In the genomic region with DNA sequence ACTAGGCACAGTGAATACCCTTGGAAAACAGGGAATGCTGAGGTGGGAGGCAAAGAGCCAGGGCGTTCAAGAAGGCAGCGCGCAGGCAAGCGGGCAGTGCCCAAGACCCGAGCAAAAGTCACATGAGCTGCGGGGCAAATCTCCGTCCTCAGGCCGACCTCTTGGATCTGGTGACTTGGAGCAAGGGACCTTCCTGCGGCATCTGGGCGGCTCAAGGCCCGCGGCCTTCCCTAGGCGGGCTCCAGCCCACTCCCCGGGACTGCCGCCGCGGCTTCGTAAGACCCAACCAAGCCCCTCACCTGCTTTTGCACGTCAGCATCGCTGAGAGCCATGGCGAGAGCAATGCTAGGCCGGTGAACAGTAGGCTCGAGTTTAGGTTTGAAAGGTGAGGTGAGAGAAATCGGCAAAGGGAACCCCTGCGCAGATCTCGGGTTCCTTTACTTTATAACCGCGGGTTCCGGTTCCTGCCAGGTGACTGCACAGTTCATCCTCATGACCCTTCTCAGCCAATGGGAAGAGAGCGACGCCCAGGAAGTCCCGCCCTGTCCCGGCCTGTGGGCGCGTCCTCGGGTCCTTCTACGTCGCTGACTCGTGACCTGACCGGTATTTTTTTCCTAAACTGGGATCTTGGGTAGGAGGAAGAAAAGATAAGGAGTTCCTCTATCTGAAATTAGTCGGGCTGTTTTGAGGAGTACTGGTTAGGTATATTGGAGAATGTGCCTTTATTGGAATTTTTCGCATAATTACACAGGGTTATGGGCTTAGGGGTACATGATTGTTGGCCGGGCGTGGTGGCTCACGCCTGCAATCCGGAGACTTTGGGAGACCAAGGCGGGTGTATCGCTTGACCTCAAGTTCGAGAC, we compare ENCODE assay signal across 8 cellular contexts. TPM values are rescaled to one million over a fixed set of nuclear protein-coding genes. Genes with fewer than 3 reads are reported as not detected.
DNase-seq lines count a peak whose midpoint lies in the region; ATAC-seq and TF ChIP-seq lines count a peak whose summit lies in the region.

A gene (minus strand): TSS at position 446 of the 863 bp plus-strand sequence. CDS start 114 bp downstream, at position 332.

- H3K4me1 ChIP-seq in RWPE2 (ENCODE audit: insufficient read depth, poor library complexity, severe bottlenecking), result peaks cover 14% of the 10 kb centered on the region

- POLR2A ChIA-PET in naive thymus-derived CD8-positive, alpha-beta T cell (lab: Charles Lee), result interaction anchor here (0.6 kb wide), 1 partner anchor 551 kb away, joined by 3 read pairs; no protein-coding TSS in a partner anchor

- no peaks in the 10 kb centered on the region for H3K27me3 ChIP-seq in RWPE2 (ENCODE audit: insufficient read depth, poor library complexity, severe bottlenecking)

- intact Hi-C loops in activated T-helper 2 cell treated with anti-CD3 and anti-CD28 coated beads, Interferon-gamma antibody, Interleukin-2, Interleukin-4, amounts not matched to agents 10 μg/mL and 5 μg/mL and 100 μg/mL, durations not matched to agents 14 hours and 24 hours and 36 hours (cut with micrococcal nuclease), result loop anchor here (1.0 kb wide), 1 partner anchor 10 kb away; a partner anchor contains a TSS

- no peaks in the 10 kb centered on the region for H3K9me3 ChIP-seq in RWPE2 (ENCODE audit: severe bottlenecking)

- H3K9me3 Mint-ChIP-seq in activated T-helper 2 cell treated with anti-CD3 and anti-CD28 coated beads, Interferon-gamma antibody, Interleukin-2, Interleukin-4, amounts not matched to agents 10 μg/mL and 5 μg/mL and 100 μg/mL, durations not matched to agents 14 hours and 24 hours and 36 hours, result no peaks in the 10 kb centered on the region
- no peaks in the 10 kb centered on the region for H3K9me3 Mint-ChIP-seq in naive thymus-derived CD8-positive, alpha-beta T cell

- peaks cover 15% of the 10 kb centered on the region for H3K36me3 Mint-ChIP-seq in activated T-helper 2 cell treated with anti-CD3 and anti-CD28 coated beads, Interferon-gamma antibody, Interleukin-2, Interleukin-4, amounts not matched to agents 10 μg/mL and 5 μg/mL and 100 μg/mL, durations not matched to agents 14 hours and 24 hours and 36 hours (ENCODE audit: low read depth)
- peaks cover 0 to 24% (median under 1%) of the 10 kb centered on the region in 3 donors for H3K36me3 Mint-ChIP-seq in naive thymus-derived CD8-positive, alpha-beta T cell

- peaks cover 21% of the 10 kb centered on the region for H3K36me3 ChIP-seq in RWPE2 (ENCODE audit: low read depth)

- TF ChIP-seq CTCF in RWPE2 (IDR thresholded peaks at IDR 0.05; ENCODE audit: poor library complexity, severe bottlenecking) (no peak), fibroblast of mammary gland (conservative IDR thresholded peaks at IDR 0.05; ENCODE audit: control insufficient read depth, insufficient read depth, low read depth, low read length) (no peak)

- H3K4me1 Mint-ChIP-seq in activated T-helper 2 cell treated with anti-CD3 and anti-CD28 coated beads, Interferon-gamma antibody, Interleukin-2, Interleukin-4, amounts not matched to agents 10 μg/mL and 5 μg/mL and 100 μg/mL, durations not matched to agents 14 hours and 24 hours and 36 hours (ENCODE audit: low read depth), result peaks cover 8% of the 10 kb centered on the region
- H3K4me1 Mint-ChIP-seq in naive thymus-derived CD8-positive, alpha-beta T cell, result peaks cover 2 to 46% (median 28%) of the 10 kb centered on the region in 4 donors

- peak within 1 kb of the TSS; percentile 68 for H3K4me3 ChIP-seq in RWPE2 (ENCODE audit: severe bottlenecking)
- peak within 1 kb of the TSS; percentile 88 for H3K4me3 ChIP-seq in fibroblast of mammary gland (ENCODE audit: control insufficient read depth, low read depth, low read length)

- ATAC-seq in RWPE2 (ENCODE audit: low read depth), result peak; percentile 94
- peak; percentile 99 to 100 for ATAC-seq in naive thymus-derived CD8-positive, alpha-beta T cell

- no peaks in the 10 kb centered on the region for H3K27me3 Mint-ChIP-seq in activated T-helper 2 cell treated with anti-CD3 and anti-CD28 coated beads, Interferon-gamma antibody, Interleukin-2, Interleukin-4, amounts not matched to agents 10 μg/mL and 5 μg/mL and 100 μg/mL, durations not matched to agents 14 hours and 24 hours and 36 hours (ENCODE audit: low read depth)
- H3K27me3 Mint-ChIP-seq in naive thymus-derived CD8-positive, alpha-beta T cell, result no peaks in the 10 kb centered on the region

- peak within 1 kb of the TSS; percentile 96 for H3K4me3 Mint-ChIP-seq in activated T-helper 2 cell treated with anti-CD3 and anti-CD28 coated beads, Interferon-gamma antibody, Interleukin-2, Interleukin-4, amounts not matched to agents 10 μg/mL and 5 μg/mL and 100 μg/mL, durations not matched to agents 14 hours and 24 hours and 36 hours (ENCODE audit: low read depth)
- H3K4me3 Mint-ChIP-seq in naive thymus-derived CD8-positive, alpha-beta T cell, result peak within 1 kb of the TSS; percentile 91 to 99 (median 96)

- DNase-seq in EH (ENCODE audit: low read depth) (peak; percentile 97), H4 (ENCODE audit: low spot score) (peak; percentile 89), LoVo (ENCODE audit: low spot score) (peak; percentile 97), RWPE2 (ENCODE audit: low spot score) (peak; percentile 91), fibroblast of mammary gland (ENCODE audit: low read depth) (peak; percentile 96)
- DNase-seq in activated T-helper 2 cell treated with anti-CD3 and anti-CD28 coated beads, Interferon-gamma antibody, Interleukin-2, Interleukin-4, amounts not matched to agents 10 μg/mL and 5 μg/mL and 100 μg/mL, durations not matched to agents 14 hours and 24 hours and 36 hours (ENCODE audit: low spot score), result peak; percentile 93
- DNase-seq in naive thymus-derived CD8-positive, alpha-beta T cell, result peak; percentile 85 to 97 (median 94)
- peak; percentile 90 to 94 (median 92) for DNase-seq in stimulated activated naive CD4-positive, alpha-beta T cell (lab: John Stamatoyannopoulos, UW)

- H3K27ac ChIP-seq in RWPE2 (ENCODE audit: poor library complexity, severe bottlenecking), result peak within 1 kb of the TSS; percentile 77

- peak within 1 kb of the TSS; percentile 89 for H3K27ac Mint-ChIP-seq in activated T-helper 2 cell treated with anti-CD3 and anti-CD28 coated beads, Interferon-gamma antibody, Interleukin-2, Interleukin-4, amounts not matched to agents 10 μg/mL and 5 μg/mL and 100 μg/mL, durations not matched to agents 14 hours and 24 hours and 36 hours
- H3K27ac Mint-ChIP-seq in naive thymus-derived CD8-positive, alpha-beta T cell, result peak within 1 kb of the TSS; percentile 96 to 99 (median 98)

RNA-seq across cellular contexts. Expression of the gene that starts here (rescaled TPM):
- 93.4 and 125 TPM in 2 replicates for total RNA-seq in H4 (2014; rRNA removed; shearing (Covaris generic))
- total RNA-seq in activated T-helper 2 cell treated with anti-CD3 and anti-CD28 coated beads, Interferon-gamma antibody, Interleukin-2, Interleukin-4, amounts not matched to agents 10 μg/mL and 5 μg/mL and 100 μg/mL, durations not matched to agents 14 hours and 24 hours and 36 hours, result 107 and 113 TPM in 2 replicates
- total RNA-seq in naive thymus-derived CD8-positive, alpha-beta T cell, result 10 to 100 TPM; 66.6 to 69.6 TPM
- 10 to 100 TPM; 86.9 to 98.6 (median 95.8) TPM for polyA plus RNA-seq in naive thymus-derived CD8-positive, alpha-beta T cell

Comparison
In these comparisons a context has a peak if more than half of its experiments do, and no peak if none do; other contexts are left out.
1. Peak in every context shown above with its lines: DNase-seq, ATAC-seq, H3K4me3 ChIP-seq and H3K27ac ChIP-seq.